ENCODE assay signal across 10 cellular contexts in genomic region chr2:20577495-20578235, GRCh38.
DNase-seq lines count a peak whose midpoint lies in the region; ATAC-seq, FAIRE-seq and TF ChIP-seq lines count a peak whose summit lies in the region.
"Had no signal": no experiment of that assay in that cellular context is flagged by ENCODE, and none has a peak within 500 bp of the region (broad histone marks: within the 10 kb centered on the region; RNA-seq: fewer than 3 reads in every experiment).

No MANE protein-coding gene starts in this region.

- no peak for TF ChIP-seq CTCF in epithelial cell of esophagus (IDR thresholded peaks at IDR 0.05; ENCODE audit: insufficient read depth, low read depth, low read length, missing control alignments)

- FAIRE-seq in RCC 7860 (lab: Jason Lieb, UNC): peak; percentile 85

- no peak for ATAC-seq in HG03469 (IDR thresholded peaks at IDR 0.05; ENCODE audit: unreplicated experiment)
- ATAC-seq: psoas muscle had no signal

- H3K4me3 ChIP-seq in epithelial cell of esophagus (ENCODE audit: low read length): no peak overlapping the region
- H3K4me3 ChIP-seq: psoas muscle had no signal

- intact Hi-C loops in posterior vena cava (cut with DNase I): no loop called here

- TF ChIP-seq POLR2A in erythroblast (IDR thresholded peaks at IDR 0.05; ENCODE audit: low read length): no peak

- DNase-seq in ELF-1 (ENCODE audit: low read depth, low spot score): peak; percentile 86
- DNase-seq in RCC 7860 (ENCODE audit: low spot score): peak; percentile 95
- peak; percentile 99 for DNase-seq in epithelial cell of esophagus (ENCODE audit: low read depth)
- DNase-seq in posterior vena cava (ENCODE audit: low spot score): peak; percentile 87
- no peak for DNase-seq in erythroblast (lab: John Stamatoyannopoulos, UW)
- no peak for DNase-seq in NCI-H69 (lab: John Stamatoyannopoulos, UW)
- no peak for DNase-seq in NCI-H1436 treated with DMSO at 0.1 percent for 48 hours (lab: John Stamatoyannopoulos, UW)
- DNase-seq: SIG-M5 had no signal

Comparison
In these comparisons a context has a peak if more than half of its experiments do, and no peak if none do; other contexts are left out.
1. DNase-seq: peak in ELF-1 (single experiment), RCC 7860 (single experiment), epithelial cell of esophagus (single experiment) and posterior vena cava (single experiment); none in erythroblast (0 of 2), NCI-H69 (single experiment) and NCI-H1436 treated with DMSO at 0.1 percent for 48 hours (single experiment).